ENCODE assay signal across 1 cellular context in genomic region chr1:93749894-93750301, GRCh38.
TF ChIP-seq lines count a peak whose summit lies in the region.

No MANE protein-coding gene starts in this region.

TF ChIP-seq in H1, 55 proteins besides CTCF, POLR2A, EP300 and RAD21 (continued from another document):
- TF ChIP-seq BCL11A (IDR thresholded peaks at IDR 0.05; ENCODE audit: low read depth in 2 of 2, low read length in 2 of 2) (no peak), HDAC2 (IDR thresholded peaks at IDR 0.05; ENCODE audit: borderline replicate concordance in 1 of 2, low read depth in 2 of 2, low read length in 2 of 2) (no peak), CHD1 (IDR thresholded peaks at IDR 0.05; ENCODE audit: low read depth, low read length) (no peak), RBBP5 (IDR thresholded peaks at IDR 0.05; ENCODE audit: borderline replicate concordance, low read depth, low read length) (no peak), RFX5 (IDR thresholded peaks at IDR 0.05; ENCODE audit: borderline replicate concordance, low read depth, low read length) (no peak), CTBP2 (IDR thresholded peaks at IDR 0.05; ENCODE audit: borderline replicate concordance, insufficient read depth, insufficient read length, low read length) (no peak), SAP30 (IDR thresholded peaks at IDR 0.05; ENCODE audit: insufficient read depth, insufficient replicate concordance, low read length) (no peak), NRF1 (IDR thresholded peaks at IDR 0.05; ENCODE audit: low read depth, low read length) (no peak), RXRA (IDR thresholded peaks at IDR 0.05; ENCODE audit: insufficient read depth, low read depth, low read length) (no peak), YY1 (IDR thresholded peaks at IDR 0.05; ENCODE audit: low read depth, low read length) (no peak), SP2 (IDR thresholded peaks at IDR 0.05; ENCODE audit: low read length) (no peak)
